ENCODE assay signal across 8 cellular contexts in genomic region chr5:131423056-131423455, GRCh38.
DNase-seq lines count a peak whose midpoint lies in the region; ATAC-seq and TF ChIP-seq lines count a peak whose summit lies in the region.

No MANE protein-coding gene starts in this region.

- in situ Hi-C loops in HAP-1 (cut with MboI; ENCODE audit: low sequenced_read_pairs), result loop anchor here (5.0 kb wide), 1 partner anchor 584 kb away; no protein-coding TSS in a partner anchor

- peak; percentile 33 for TF ChIP-seq CTCF in WERI-Rb-1 (IDR thresholded peaks at IDR 0.05; ENCODE audit: low read depth, low read length)
- TF ChIP-seq CTCF in left lung (IDR thresholded peaks at IDR 0.05), result peak in 1 of 2 donors; percentile 31

- no peak overlapping the region for H3K4me3 ChIP-seq in HAP-1
- no peak overlapping the region for H3K4me3 ChIP-seq in WERI-Rb-1 (ENCODE audit: low read depth, low read length)
- H3K4me3 ChIP-seq in left lung, result no peak overlapping the region

- intact Hi-C loops in left lung (cut with DNase I), result loop anchor here in 1 of 2 donors (10.0 kb wide), 1 partner anchor 572 kb away; no protein-coding TSS in a partner anchor

- H3K9me3 ChIP-seq in HAP-1 (no peaks in the 10 kb centered on the region), WERI-Rb-1 (ENCODE audit: severe bottlenecking) (no peaks in the 10 kb centered on the region), left lung (no peaks in the 10 kb centered on the region)

- no peaks in the 10 kb centered on the region for H3K4me1 ChIP-seq in HAP-1
- peaks cover 0 to 4% of the 10 kb centered on the region in 2 donors for H3K4me1 ChIP-seq in left lung

- ATAC-seq in left lung (peak; percentile 68), GM19452 (IDR thresholded peaks at IDR 0.05; ENCODE audit: unreplicated experiment) (no peak), GM18858 (IDR thresholded peaks at IDR 0.05; ENCODE audit: unreplicated experiment) (no peak)

- H3K27ac ChIP-seq in WERI-Rb-1 (no peak overlapping the region), left lung (no peak overlapping the region)

- H3K36me3 ChIP-seq in HAP-1 (replicated peaks) (peaks cover 11% of the 10 kb centered on the region), WERI-Rb-1 (peaks cover 17% of the 10 kb centered on the region), left lung (peaks cover 0 to 43% of the 10 kb centered on the region in 2 donors)

- H3K27me3 ChIP-seq in HAP-1 (ENCODE audit: low read depth), result no peaks in the 10 kb centered on the region
- H3K27me3 ChIP-seq in WERI-Rb-1 (ENCODE audit: insufficient read depth, low read depth, severe bottlenecking), result no peaks in the 10 kb centered on the region
- H3K27me3 ChIP-seq in left lung, result no peaks in the 10 kb centered on the region

- peak; percentile 52 for DNase-seq in D341Med (ENCODE audit: low spot score)
- DNase-seq in HAP-1 (ENCODE audit: low spot score in 2 of 2), result peak; percentile 16 to 34
- DNase-seq in WERI-Rb-1, result no peak
- DNase-seq in left lung, result no peak
- DNase-seq in NOMO-1 (lab: John Stamatoyannopoulos, UW; ENCODE audit: unreplicated experiment in 2 of 2), result no peak
- DNase-seq in stimulated activated CD4-positive, alpha-beta T cell treated with anti-CD3 and anti-CD28 coated beads, Interleukin-2, amount 100 ng/mL, for 48 hours, result no peak

Comparison
In these comparisons a context has a peak if more than half of its experiments do, and no peak if none do; other contexts are left out.
1. DNase-seq: peak in D341Med (single experiment) and HAP-1 (2 of 2); none in WERI-Rb-1 (single experiment), left lung (0 of 2), NOMO-1 (0 of 2) and stimulated activated CD4-positive, alpha-beta T cell treated with anti-CD3 and anti-CD28 coated beads, Interleukin-2, amount 100 ng/mL, for 48 hours (0 of 2).